9 cellular contexts compared by ENCODE assay signal in the genomic region with DNA sequence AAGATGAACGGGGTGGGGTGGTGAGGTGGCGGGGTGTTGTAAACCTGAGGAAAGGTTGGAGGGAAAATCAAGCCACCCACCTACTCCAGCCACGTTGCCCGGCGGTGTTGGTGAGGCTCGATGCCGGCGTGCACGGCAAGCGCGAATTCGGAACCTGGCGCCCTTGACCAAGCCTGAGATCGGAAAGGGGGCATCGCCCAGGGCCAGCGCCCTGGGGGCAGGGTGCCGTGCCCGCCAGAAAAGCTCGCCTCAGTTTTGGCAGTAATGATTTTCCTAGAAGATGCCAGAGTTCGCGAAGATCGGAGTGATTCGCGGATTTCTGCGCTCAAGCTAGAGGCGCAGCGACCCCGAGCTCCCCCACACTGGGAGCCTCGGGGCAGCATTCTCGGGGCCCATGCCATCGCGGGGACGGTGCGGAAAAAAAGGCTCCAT. TPM values are rescaled to one million over a fixed set of nuclear protein-coding genes. Genes with fewer than 3 reads are reported as not detected.
DNase-seq lines count a peak whose midpoint lies in the region; ATAC-seq lines count a peak whose summit lies in the region.
"Had no signal": no experiment of that assay in that cellular context is flagged by ENCODE, and none has a peak within 500 bp of the region (broad histone marks: within the 10 kb centered on the region; RNA-seq: fewer than 3 reads in every experiment).

No MANE protein-coding gene starts in this region.

- intact Hi-C loops in activated T-helper 1 cell treated with anti-CD3 and anti-CD28 coated beads, Interleukin-12 subunit alpha, Interleukin-12 subunit beta, Interleukin-2, Interleukin-4 antibody, amounts not matched to agents 30 ng/mL and 10 ng/mL and 1 ng/mL, durations not matched to agents 14 hours and 24 hours and 36 hours (cut with micrococcal nuclease), result no loop called here

- H3K4me1 Mint-ChIP-seq in activated naive CD8-positive, alpha-beta T cell treated with anti-CD3 and anti-CD28 coated beads, Interleukin-2, amount 10 ng/mL, durations not matched to agents 7 days and 5 days, result no peaks in the 10 kb centered on the region
- H3K4me1 Mint-ChIP-seq in activated naive CD8-positive, alpha-beta T cell treated with anti-CD3 and anti-CD28 coated beads for 36 hours, result no peaks in the 10 kb centered on the region
- peaks cover 12% of the 10 kb centered on the region in 2 donors for H3K4me1 Mint-ChIP-seq in natural killer cell treated with Interleukin-12 subunit alpha and Interleukin-12 subunit beta and Interleukin-15 and Interleukin-18, amount 100 ng/mL, for 72 hours (ENCODE audit: low read depth in 2 of 2)
- H3K4me1 Mint-ChIP-seq in activated T-helper 1 cell treated with anti-CD3 and anti-CD28 coated beads, Interleukin-12 subunit alpha, Interleukin-12 subunit beta, Interleukin-2, Interleukin-4 antibody, amounts not matched to agents 30 ng/mL and 10 ng/mL and 1 ng/mL, durations not matched to agents 14 hours and 24 hours and 36 hours (ENCODE audit: low read depth), result no peaks in the 10 kb centered on the region

- no peaks in the 10 kb centered on the region for H3K9me3 Mint-ChIP-seq in activated naive CD8-positive, alpha-beta T cell treated with anti-CD3 and anti-CD28 coated beads, Interleukin-2, amount 10 ng/mL, durations not matched to agents 7 days and 5 days
- H3K9me3 Mint-ChIP-seq in activated naive CD8-positive, alpha-beta T cell treated with anti-CD3 and anti-CD28 coated beads for 36 hours, result no peaks in the 10 kb centered on the region
- H3K9me3 Mint-ChIP-seq in natural killer cell treated with Interleukin-12 subunit alpha and Interleukin-12 subunit beta and Interleukin-15 and Interleukin-18, amount 100 ng/mL, for 72 hours, result no peaks in the 10 kb centered on the region
- no peaks in the 10 kb centered on the region for H3K9me3 Mint-ChIP-seq in activated T-helper 1 cell treated with anti-CD3 and anti-CD28 coated beads, Interleukin-12 subunit alpha, Interleukin-12 subunit beta, Interleukin-2, Interleukin-4 antibody, amounts not matched to agents 30 ng/mL and 10 ng/mL and 1 ng/mL, durations not matched to agents 14 hours and 24 hours and 36 hours

- peak overlapping the region; percentile 40 for H3K4me3 Mint-ChIP-seq in activated naive CD8-positive, alpha-beta T cell treated with anti-CD3 and anti-CD28 coated beads, Interleukin-2, amount 10 ng/mL, durations not matched to agents 7 days and 5 days
- no peak overlapping the region for H3K4me3 Mint-ChIP-seq in activated naive CD8-positive, alpha-beta T cell treated with anti-CD3 and anti-CD28 coated beads for 36 hours
- peak overlapping the region; percentile 39 for H3K4me3 Mint-ChIP-seq in natural killer cell treated with Interleukin-12 subunit alpha and Interleukin-12 subunit beta and Interleukin-15 and Interleukin-18, amount 100 ng/mL, for 72 hours
- H3K4me3 Mint-ChIP-seq in activated T-helper 1 cell treated with anti-CD3 and anti-CD28 coated beads, Interleukin-12 subunit alpha, Interleukin-12 subunit beta, Interleukin-2, Interleukin-4 antibody, amounts not matched to agents 30 ng/mL and 10 ng/mL and 1 ng/mL, durations not matched to agents 14 hours and 24 hours and 36 hours, result no peak overlapping the region
- H3K4me3 Mint-ChIP-seq: CD4-positive, CD25-positive, alpha-beta regulatory T cell had no signal

- no peak overlapping the region for H3K27ac Mint-ChIP-seq in activated naive CD8-positive, alpha-beta T cell treated with anti-CD3 and anti-CD28 coated beads, Interleukin-2, amount 10 ng/mL, durations not matched to agents 7 days and 5 days
- no peak overlapping the region for H3K27ac Mint-ChIP-seq in activated naive CD8-positive, alpha-beta T cell treated with anti-CD3 and anti-CD28 coated beads for 36 hours
- no peak overlapping the region for H3K27ac Mint-ChIP-seq in natural killer cell treated with Interleukin-12 subunit alpha and Interleukin-12 subunit beta and Interleukin-15 and Interleukin-18, amount 100 ng/mL, for 72 hours
- H3K27ac Mint-ChIP-seq in activated T-helper 1 cell treated with anti-CD3 and anti-CD28 coated beads, Interleukin-12 subunit alpha, Interleukin-12 subunit beta, Interleukin-2, Interleukin-4 antibody, amounts not matched to agents 30 ng/mL and 10 ng/mL and 1 ng/mL, durations not matched to agents 14 hours and 24 hours and 36 hours, result no peak overlapping the region
- H3K27ac Mint-ChIP-seq: CD4-positive, CD25-positive, alpha-beta regulatory T cell had no signal

- no peak for DNase-seq in activated naive CD8-positive, alpha-beta T cell treated with anti-CD3 and anti-CD28 coated beads, Interleukin-2, amount 10 ng/mL, durations not matched to agents 7 days and 5 days
- DNase-seq in activated naive CD8-positive, alpha-beta T cell treated with anti-CD3 and anti-CD28 coated beads for 36 hours, result no peak
- DNase-seq in fibroblast of peridontal ligament (ENCODE audit: extremely low read depth) (peak; percentile 17), NCI-H146 treated with DMSO at 0.1 percent for 48 hours (lab: John Stamatoyannopoulos, UW; ENCODE audit: unreplicated experiment) (no peak), cerebellum (ENCODE audit: low spot score) (no peak)
- no peak for DNase-seq in natural killer cell treated with Interleukin-12 subunit alpha and Interleukin-12 subunit beta and Interleukin-15 and Interleukin-18, amount 100 ng/mL, for 72 hours (ENCODE audit: low spot score)
- DNase-seq in activated T-helper 1 cell treated with anti-CD3 and anti-CD28 coated beads, Interleukin-12 subunit alpha, Interleukin-12 subunit beta, Interleukin-2, Interleukin-4 antibody, amounts not matched to agents 30 ng/mL and 10 ng/mL and 1 ng/mL, durations not matched to agents 14 hours and 24 hours and 36 hours (ENCODE audit: low spot score), result no peak
- DNase-seq: CD4-positive, CD25-positive, alpha-beta regulatory T cell had no signal

- POLR2A ChIA-PET in activated naive CD8-positive, alpha-beta T cell treated with anti-CD3 and anti-CD28 coated beads, Interleukin-2, amount 10 ng/mL, durations not matched to agents 7 days and 5 days (lab: Charles Lee), result no interaction called here

- no peak for ATAC-seq in activated naive CD8-positive, alpha-beta T cell treated with anti-CD3 and anti-CD28 coated beads, Interleukin-2, amount 10 ng/mL, durations not matched to agents 7 days and 5 days (ENCODE audit: low read depth)
- ATAC-seq in natural killer cell treated with Interleukin-12 subunit alpha and Interleukin-12 subunit beta and Interleukin-15 and Interleukin-18, amount 100 ng/mL, for 72 hours, result no peak
- no peak for ATAC-seq in HG03097 (IDR thresholded peaks at IDR 0.05; ENCODE audit: low FRiP score, unreplicated experiment)

- peaks cover 58% of the 10 kb centered on the region for H3K27me3 Mint-ChIP-seq in activated naive CD8-positive, alpha-beta T cell treated with anti-CD3 and anti-CD28 coated beads, Interleukin-2, amount 10 ng/mL, durations not matched to agents 7 days and 5 days
- H3K27me3 Mint-ChIP-seq in activated naive CD8-positive, alpha-beta T cell treated with anti-CD3 and anti-CD28 coated beads for 36 hours, result peaks cover 69% of the 10 kb centered on the region
- peaks cover 48 to 65% of the 10 kb centered on the region in 2 donors for H3K27me3 Mint-ChIP-seq in natural killer cell treated with Interleukin-12 subunit alpha and Interleukin-12 subunit beta and Interleukin-15 and Interleukin-18, amount 100 ng/mL, for 72 hours
- peaks cover 45% of the 10 kb centered on the region for H3K27me3 Mint-ChIP-seq in activated T-helper 1 cell treated with anti-CD3 and anti-CD28 coated beads, Interleukin-12 subunit alpha, Interleukin-12 subunit beta, Interleukin-2, Interleukin-4 antibody, amounts not matched to agents 30 ng/mL and 10 ng/mL and 1 ng/mL, durations not matched to agents 14 hours and 24 hours and 36 hours (ENCODE audit: insufficient read depth)

- H3K36me3 Mint-ChIP-seq in activated naive CD8-positive, alpha-beta T cell treated with anti-CD3 and anti-CD28 coated beads, Interleukin-2, amount 10 ng/mL, durations not matched to agents 7 days and 5 days, result no peaks in the 10 kb centered on the region
- no peaks in the 10 kb centered on the region for H3K36me3 Mint-ChIP-seq in activated naive CD8-positive, alpha-beta T cell treated with anti-CD3 and anti-CD28 coated beads for 36 hours
- no peaks in the 10 kb centered on the region for H3K36me3 Mint-ChIP-seq in natural killer cell treated with Interleukin-12 subunit alpha and Interleukin-12 subunit beta and Interleukin-15 and Interleukin-18, amount 100 ng/mL, for 72 hours
- H3K36me3 Mint-ChIP-seq in activated T-helper 1 cell treated with anti-CD3 and anti-CD28 coated beads, Interleukin-12 subunit alpha, Interleukin-12 subunit beta, Interleukin-2, Interleukin-4 antibody, amounts not matched to agents 30 ng/mL and 10 ng/mL and 1 ng/mL, durations not matched to agents 14 hours and 24 hours and 36 hours (ENCODE audit: low read depth), result no peaks in the 10 kb centered on the region
- H3K36me3 Mint-ChIP-seq: CD4-positive, CD25-positive, alpha-beta regulatory T cell had no signal

RNA-seq across cellular contexts. Expression of gene STXBP6, which starts 0.8 kb away (rescaled TPM):
- total RNA-seq in activated naive CD8-positive, alpha-beta T cell treated with anti-CD3 and anti-CD28 coated beads, Interleukin-2, amount 10 ng/mL, durations not matched to agents 7 days and 5 days, result not detected
- total RNA-seq in activated naive CD8-positive, alpha-beta T cell treated with anti-CD3 and anti-CD28 coated beads for 36 hours, result not detected
- not detected for total RNA-seq in natural killer cell treated with Interleukin-12 subunit alpha and Interleukin-12 subunit beta and Interleukin-15 and Interleukin-18, amount 100 ng/mL, for 72 hours
- total RNA-seq in activated T-helper 1 cell treated with anti-CD3 and anti-CD28 coated beads, Interleukin-12 subunit alpha, Interleukin-12 subunit beta, Interleukin-2, Interleukin-4 antibody, amounts not matched to agents 30 ng/mL and 10 ng/mL and 1 ng/mL, durations not matched to agents 14 hours and 24 hours and 36 hours, result not detected in 2 replicates
- total RNA-seq in cerebellum, result 6.3 TPM
- total RNA-seq: CD4-positive, CD25-positive, alpha-beta regulatory T cell had no signal

Comparison
In these comparisons a context has a peak if more than half of its experiments do, and no peak if none do; other contexts are left out.
1. H3K4me3 Mint-ChIP-seq: peak in activated naive CD8-positive, alpha-beta T cell treated with anti-CD3 and anti-CD28 coated beads, Interleukin-2, amount 10 ng/mL, durations not matched to agents 7 days and 5 days (single experiment) and natural killer cell treated with Interleukin-12 subunit alpha and Interleukin-12 subunit beta and Interleukin-15 and Interleukin-18, amount 100 ng/mL, for 72 hours (single experiment); none in activated naive CD8-positive, alpha-beta T cell treated with anti-CD3 and anti-CD28 coated beads for 36 hours (single experiment) and activated T-helper 1 cell treated with anti-CD3 and anti-CD28 coated beads, Interleukin-12 subunit alpha, Interleukin-12 subunit beta, Interleukin-2, Interleukin-4 antibody, amounts not matched to agents 30 ng/mL and 10 ng/mL and 1 ng/mL, durations not matched to agents 14 hours and 24 hours and 36 hours (single experiment).